In the genomic region with DNA sequence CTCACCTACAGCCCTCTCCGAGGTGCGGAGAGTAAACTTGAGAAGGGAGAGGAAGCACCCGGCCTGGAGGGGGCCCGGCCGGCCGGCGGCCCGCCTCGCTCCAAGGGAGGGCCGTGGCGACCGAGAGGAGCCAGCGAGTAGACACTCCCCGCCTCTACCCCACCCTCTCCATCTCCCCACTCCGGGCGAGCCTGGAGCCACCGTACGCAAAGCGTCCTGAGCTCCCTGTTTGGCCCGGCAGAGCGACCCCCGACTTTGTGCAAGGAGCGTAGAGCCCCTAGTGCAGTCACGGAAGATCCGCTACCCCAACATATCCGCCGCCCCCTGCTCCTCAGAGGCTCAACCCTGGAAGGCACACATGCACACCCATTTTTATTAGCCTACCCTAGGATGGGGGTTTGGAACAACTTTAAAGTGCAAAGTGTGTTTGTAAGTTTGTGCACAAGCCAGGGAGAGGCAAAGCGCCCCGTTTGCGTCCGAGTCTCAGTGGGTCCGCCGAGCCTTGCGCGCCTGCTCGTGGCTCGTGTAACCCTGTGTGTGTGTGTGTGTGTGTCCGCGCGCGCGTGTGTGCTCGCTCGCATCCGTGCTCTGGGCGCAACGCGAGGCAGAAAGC, we compare ENCODE assay signal across 1 cellular context.
A peak's percentile ranks its signal among the peaks of the same experiment; 100 is the strongest.
TF ChIP-seq lines count a peak whose summit lies in the region.

No MANE protein-coding gene starts in this region.

TF ChIP-seq in HEK293, 187 proteins besides CTCF, POLR2A, EP300 and RAD21 (continued from another document and continues in another):
- TF ChIP-seq, protein P1, sequence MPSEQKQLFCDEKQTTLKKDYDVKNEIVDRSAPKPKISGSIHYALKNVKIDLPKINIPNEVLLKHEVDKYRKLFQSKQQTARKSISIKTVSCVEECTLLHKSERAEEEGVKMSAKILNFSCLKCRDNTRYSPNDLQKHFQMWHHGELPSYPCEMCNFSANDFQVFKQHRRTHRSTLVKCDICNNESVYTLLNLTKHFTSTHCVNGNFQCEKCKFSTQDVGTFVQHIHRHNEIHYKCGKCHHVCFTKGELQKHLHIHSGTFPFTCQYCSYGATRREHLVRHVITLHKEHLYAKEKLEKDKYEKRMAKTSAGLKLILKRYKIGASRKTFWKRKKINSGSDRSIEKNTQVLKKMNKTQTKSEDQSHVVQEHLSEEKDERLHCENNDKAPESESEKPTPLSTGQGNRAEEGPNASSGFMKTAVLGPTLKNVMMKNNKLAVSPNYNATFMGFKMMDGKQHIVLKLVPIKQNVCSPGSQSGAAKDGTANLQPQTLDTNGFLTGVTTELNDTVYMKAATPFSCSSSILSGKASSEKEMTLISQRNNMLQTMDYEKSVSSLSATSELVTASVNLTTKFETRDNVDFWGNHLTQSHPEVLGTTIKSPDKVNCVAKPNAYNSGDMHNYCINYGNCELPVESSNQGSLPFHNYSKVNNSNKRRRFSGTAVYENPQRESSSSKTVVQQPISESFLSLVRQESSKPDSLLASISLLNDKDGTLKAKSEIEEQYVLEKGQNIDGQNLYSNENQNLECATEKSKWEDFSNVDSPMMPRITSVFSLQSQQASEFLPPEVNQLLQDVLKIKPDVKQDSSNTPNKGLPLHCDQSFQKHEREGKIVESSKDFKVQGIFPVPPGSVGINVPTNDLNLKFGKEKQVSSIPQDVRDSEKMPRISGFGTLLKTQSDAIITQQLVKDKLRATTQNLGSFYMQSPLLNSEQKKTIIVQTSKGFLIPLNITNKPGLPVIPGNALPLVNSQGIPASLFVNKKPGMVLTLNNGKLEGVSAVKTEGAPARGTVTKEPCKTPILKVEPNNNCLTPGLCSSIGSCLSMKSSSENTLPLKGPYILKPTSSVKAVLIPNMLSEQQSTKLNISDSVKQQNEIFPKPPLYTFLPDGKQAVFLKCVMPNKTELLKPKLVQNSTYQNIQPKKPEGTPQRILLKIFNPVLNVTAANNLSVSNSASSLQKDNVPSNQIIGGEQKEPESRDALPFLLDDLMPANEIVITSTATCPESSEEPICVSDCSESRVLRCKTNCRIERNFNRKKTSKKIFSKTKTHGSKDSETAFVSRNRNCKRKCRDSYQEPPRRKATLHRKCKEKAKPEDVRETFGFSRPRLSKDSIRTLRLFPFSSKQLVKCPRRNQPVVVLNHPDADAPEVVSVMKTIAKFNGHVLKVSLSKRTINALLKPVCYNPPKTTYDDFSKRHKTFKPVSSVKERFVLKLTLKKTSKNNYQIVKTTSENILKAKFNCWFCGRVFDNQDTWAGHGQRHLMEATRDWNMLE (tag by site-specific recombination; conservative IDR thresholded peaks at IDR 0.05; ENCODE audit: low read depth): no peak
- TF ChIP-seq ZBTB21 (tag by site-specific recombination; IDR thresholded peaks at IDR 0.05) (no peak), ZNF837 (tag by site-specific recombination; IDR thresholded peaks at IDR 0.05) (no peak), ZNF19 (tag by site-specific recombination; IDR thresholded peaks at IDR 0.05; ENCODE audit: low read depth) (no peak), PRDM1 (tag by site-specific recombination; IDR thresholded peaks at IDR 0.05) (no peak), ZBTB1 (tag by site-specific recombination; IDR thresholded peaks at IDR 0.05) (no peak), ZNF23 (tag by site-specific recombination; IDR thresholded peaks at IDR 0.05; ENCODE audit: borderline replicate concordance) (no peak), ZNF426 (tag by site-specific recombination; IDR thresholded peaks at IDR 0.05) (no peak), ZNF548 (tag by site-specific recombination; IDR thresholded peaks at IDR 0.05) (no peak), ZNF626 (tag by site-specific recombination; IDR thresholded peaks at IDR 0.05) (no peak), ZNF776 (tag by site-specific recombination; IDR thresholded peaks at IDR 0.05; ENCODE audit: borderline replicate concordance) (no peak), KLF8 (tag by site-specific recombination; IDR thresholded peaks at IDR 0.05) (peak; percentile 82; the same call in 1 of the 2 replicates), BCL11A (tag by site-specific recombination; IDR thresholded peaks at IDR 0.05; ENCODE audit: low read depth) (peak; percentile 2; the same call in 1 of the 2 replicates), ZNF768 (tag by site-specific recombination; IDR thresholded peaks at IDR 0.05) (no peak), ZNF112 (tag by site-specific recombination; IDR thresholded peaks at IDR 0.05) (no peak), ZNF292 (tag by site-specific recombination; IDR thresholded peaks at IDR 0.05; ENCODE audit: borderline replicate concordance, low read depth) (no peak), KLF10 (tag by site-specific recombination; IDR thresholded peaks at IDR 0.05) (peak; percentile 94), ZFP41 (tag by site-specific recombination; IDR thresholded peaks at IDR 0.05; ENCODE audit: borderline replicate concordance) (no peak), ZBTB17 (tag by site-specific recombination; IDR thresholded peaks at IDR 0.05) (peak; percentile 81), ZNF76 (tag by site-specific recombination; IDR thresholded peaks at IDR 0.05; ENCODE audit: borderline replicate concordance, low read depth) (peak; percentile 40), ZBTB7A (tag by site-specific recombination; IDR thresholded peaks at IDR 0.05; ENCODE audit: low read depth) (peak; percentile 89; the same call in 1 of the 2 replicates), ZNF121 (tag by site-specific recombination; IDR thresholded peaks at IDR 0.05) (0 out of 2 replicates have a peak, but pooled peaks have one; percentile 21), KLF9 (tag by site-specific recombination; IDR thresholded peaks at IDR 0.05; ENCODE audit: low read depth) (peak; percentile 64), ZSCAN23 (tag by site-specific recombination; IDR thresholded peaks at IDR 0.05) (no peak), ZNF324 (tag by site-specific recombination; IDR thresholded peaks at IDR 0.05) (0 out of 2 replicates have a peak, but pooled peaks have one; percentile 9), ZNF155 (tag by site-specific recombination; IDR thresholded peaks at IDR 0.05) (no peak), ZNF433 (tag by site-specific recombination; IDR thresholded peaks at IDR 0.05; ENCODE audit: low read depth) (no peak; the same call in 1 of the 2 replicates), ZNF354C (tag by site-specific recombination; IDR thresholded peaks at IDR 0.05; ENCODE audit: borderline replicate concordance, low read depth) (no peak), GFI1B (tag by site-specific recombination; IDR thresholded peaks at IDR 0.05) (no peak), ZNF544 (tag by site-specific recombination; IDR thresholded peaks at IDR 0.05) (no peak), ZNF341 (tag by site-specific recombination; IDR thresholded peaks at IDR 0.05; ENCODE audit: low read depth) (peak; percentile 88), ZNF184 (tag by site-specific recombination; IDR thresholded peaks at IDR 0.05) (no peak), ZNF521 (tag by site-specific recombination; IDR thresholded peaks at IDR 0.05) (no peak)
- TF ChIP-seq, protein P2, sequence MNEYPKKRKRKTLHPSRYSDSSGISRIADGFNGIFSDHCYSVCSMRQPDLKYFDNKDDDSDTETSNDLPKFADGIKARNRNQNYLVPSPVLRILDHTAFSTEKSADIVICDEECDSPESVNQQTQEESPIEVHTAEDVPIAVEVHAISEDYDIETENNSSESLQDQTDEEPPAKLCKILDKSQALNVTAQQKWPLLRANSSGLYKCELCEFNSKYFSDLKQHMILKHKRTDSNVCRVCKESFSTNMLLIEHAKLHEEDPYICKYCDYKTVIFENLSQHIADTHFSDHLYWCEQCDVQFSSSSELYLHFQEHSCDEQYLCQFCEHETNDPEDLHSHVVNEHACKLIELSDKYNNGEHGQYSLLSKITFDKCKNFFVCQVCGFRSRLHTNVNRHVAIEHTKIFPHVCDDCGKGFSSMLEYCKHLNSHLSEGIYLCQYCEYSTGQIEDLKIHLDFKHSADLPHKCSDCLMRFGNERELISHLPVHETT (tag by site-specific recombination; IDR thresholded peaks at IDR 0.05): no peak
- TF ChIP-seq, protein P3, sequence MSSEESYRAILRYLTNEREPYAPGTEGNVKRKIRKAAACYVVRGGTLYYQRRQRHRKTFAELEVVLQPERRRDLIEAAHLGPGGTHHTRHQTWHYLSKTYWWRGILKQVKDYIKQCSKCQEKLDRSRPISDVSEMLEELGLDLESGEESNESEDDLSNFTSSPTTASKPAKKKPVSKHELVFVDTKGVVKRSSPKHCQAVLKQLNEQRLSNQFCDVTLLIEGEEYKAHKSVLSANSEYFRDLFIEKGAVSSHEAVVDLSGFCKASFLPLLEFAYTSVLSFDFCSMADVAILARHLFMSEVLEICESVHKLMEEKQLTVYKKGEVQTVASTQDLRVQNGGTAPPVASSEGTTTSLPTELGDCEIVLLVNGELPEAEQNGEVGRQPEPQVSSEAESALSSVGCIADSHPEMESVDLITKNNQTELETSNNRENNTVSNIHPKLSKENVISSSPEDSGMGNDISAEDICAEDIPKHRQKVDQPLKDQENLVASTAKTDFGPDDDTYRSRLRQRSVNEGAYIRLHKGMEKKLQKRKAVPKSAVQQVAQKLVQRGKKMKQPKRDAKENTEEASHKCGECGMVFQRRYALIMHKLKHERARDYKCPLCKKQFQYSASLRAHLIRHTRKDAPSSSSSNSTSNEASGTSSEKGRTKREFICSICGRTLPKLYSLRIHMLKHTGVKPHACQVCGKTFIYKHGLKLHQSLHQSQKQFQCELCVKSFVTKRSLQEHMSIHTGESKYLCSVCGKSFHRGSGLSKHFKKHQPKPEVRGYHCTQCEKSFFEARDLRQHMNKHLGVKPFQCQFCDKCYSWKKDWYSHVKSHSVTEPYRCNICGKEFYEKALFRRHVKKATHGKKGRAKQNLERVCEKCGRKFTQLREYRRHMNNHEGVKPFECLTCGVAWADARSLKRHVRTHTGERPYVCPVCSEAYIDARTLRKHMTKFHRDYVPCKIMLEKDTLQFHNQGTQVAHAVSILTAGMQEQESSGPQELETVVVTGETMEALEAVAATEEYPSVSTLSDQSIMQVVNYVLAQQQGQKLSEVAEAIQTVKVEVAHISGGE (tag by site-specific recombination; conservative IDR thresholded peaks at IDR 0.05; ENCODE audit: low read depth): 0 out of 2 replicates have a peak, but pooled peaks have one; percentile 11
- TF ChIP-seq, protein P4, sequence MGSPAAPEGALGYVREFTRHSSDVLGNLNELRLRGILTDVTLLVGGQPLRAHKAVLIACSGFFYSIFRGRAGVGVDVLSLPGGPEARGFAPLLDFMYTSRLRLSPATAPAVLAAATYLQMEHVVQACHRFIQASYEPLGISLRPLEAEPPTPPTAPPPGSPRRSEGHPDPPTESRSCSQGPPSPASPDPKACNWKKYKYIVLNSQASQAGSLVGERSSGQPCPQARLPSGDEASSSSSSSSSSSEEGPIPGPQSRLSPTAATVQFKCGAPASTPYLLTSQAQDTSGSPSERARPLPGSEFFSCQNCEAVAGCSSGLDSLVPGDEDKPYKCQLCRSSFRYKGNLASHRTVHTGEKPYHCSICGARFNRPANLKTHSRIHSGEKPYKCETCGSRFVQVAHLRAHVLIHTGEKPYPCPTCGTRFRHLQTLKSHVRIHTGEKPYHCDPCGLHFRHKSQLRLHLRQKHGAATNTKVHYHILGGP (tag by site-specific recombination; IDR thresholded peaks at IDR 0.05): no peak
- TF ChIP-seq, protein P5, sequence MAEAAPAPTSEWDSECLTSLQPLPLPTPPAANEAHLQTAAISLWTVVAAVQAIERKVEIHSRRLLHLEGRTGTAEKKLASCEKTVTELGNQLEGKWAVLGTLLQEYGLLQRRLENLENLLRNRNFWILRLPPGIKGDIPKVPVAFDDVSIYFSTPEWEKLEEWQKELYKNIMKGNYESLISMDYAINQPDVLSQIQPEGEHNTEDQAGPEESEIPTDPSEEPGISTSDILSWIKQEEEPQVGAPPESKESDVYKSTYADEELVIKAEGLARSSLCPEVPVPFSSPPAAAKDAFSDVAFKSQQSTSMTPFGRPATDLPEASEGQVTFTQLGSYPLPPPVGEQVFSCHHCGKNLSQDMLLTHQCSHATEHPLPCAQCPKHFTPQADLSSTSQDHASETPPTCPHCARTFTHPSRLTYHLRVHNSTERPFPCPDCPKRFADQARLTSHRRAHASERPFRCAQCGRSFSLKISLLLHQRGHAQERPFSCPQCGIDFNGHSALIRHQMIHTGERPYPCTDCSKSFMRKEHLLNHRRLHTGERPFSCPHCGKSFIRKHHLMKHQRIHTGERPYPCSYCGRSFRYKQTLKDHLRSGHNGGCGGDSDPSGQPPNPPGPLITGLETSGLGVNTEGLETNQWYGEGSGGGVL (tag by site-specific recombination; IDR thresholded peaks at IDR 0.05): peak; percentile 33; the same call in 1 of the 2 replicates
- TF ChIP-seq, protein P6, sequence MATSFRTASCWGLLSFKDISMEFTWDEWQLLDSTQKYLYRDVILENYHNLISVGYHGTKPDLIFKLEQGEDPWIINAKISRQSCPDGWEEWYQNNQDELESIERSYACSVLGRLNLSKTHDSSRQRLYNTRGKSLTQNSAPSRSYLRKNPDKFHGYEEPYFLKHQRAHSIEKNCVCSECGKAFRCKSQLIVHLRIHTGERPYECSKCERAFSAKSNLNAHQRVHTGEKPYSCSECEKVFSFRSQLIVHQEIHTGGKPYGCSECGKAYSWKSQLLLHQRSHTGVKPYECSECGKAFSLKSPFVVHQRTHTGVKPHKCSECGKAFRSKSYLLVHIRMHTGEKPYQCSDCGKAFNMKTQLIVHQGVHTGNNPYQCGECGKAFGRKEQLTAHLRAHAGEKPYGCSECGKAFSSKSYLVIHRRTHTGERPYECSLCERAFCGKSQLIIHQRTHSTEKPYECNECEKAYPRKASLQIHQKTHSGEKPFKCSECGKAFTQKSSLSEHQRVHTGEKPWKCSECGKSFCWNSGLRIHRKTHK (tag by site-specific recombination; IDR thresholded peaks at IDR 0.05): no peak
- TF ChIP-seq, protein P7, sequence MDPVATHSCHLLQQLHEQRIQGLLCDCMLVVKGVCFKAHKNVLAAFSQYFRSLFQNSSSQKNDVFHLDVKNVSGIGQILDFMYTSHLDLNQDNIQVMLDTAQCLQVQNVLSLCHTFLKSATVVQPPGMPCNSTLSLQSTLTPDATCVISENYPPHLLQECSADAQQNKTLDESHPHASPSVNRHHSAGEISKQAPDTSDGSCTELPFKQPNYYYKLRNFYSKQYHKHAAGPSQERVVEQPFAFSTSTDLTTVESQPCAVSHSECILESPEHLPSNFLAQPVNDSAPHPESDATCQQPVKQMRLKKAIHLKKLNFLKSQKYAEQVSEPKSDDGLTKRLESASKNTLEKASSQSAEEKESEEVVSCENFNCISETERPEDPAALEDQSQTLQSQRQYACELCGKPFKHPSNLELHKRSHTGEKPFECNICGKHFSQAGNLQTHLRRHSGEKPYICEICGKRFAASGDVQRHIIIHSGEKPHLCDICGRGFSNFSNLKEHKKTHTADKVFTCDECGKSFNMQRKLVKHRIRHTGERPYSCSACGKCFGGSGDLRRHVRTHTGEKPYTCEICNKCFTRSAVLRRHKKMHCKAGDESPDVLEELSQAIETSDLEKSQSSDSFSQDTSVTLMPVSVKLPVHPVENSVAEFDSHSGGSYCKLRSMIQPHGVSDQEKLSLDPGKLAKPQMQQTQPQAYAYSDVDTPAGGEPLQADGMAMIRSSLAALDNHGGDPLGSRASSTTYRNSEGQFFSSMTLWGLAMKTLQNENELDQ (tag by site-specific recombination; IDR thresholded peaks at IDR 0.05; ENCODE audit: low read depth): no peak
- TF ChIP-seq, protein P8, sequence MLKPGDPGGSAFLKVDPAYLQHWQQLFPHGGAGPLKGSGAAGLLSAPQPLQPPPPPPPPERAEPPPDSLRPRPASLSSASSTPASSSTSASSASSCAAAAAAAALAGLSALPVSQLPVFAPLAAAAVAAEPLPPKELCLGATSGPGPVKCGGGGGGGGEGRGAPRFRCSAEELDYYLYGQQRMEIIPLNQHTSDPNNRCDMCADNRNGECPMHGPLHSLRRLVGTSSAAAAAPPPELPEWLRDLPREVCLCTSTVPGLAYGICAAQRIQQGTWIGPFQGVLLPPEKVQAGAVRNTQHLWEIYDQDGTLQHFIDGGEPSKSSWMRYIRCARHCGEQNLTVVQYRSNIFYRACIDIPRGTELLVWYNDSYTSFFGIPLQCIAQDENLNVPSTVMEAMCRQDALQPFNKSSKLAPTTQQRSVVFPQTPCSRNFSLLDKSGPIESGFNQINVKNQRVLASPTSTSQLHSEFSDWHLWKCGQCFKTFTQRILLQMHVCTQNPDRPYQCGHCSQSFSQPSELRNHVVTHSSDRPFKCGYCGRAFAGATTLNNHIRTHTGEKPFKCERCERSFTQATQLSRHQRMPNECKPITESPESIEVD (tag by site-specific recombination; IDR thresholded peaks at IDR 0.05): no peak
